ENCODE assay signal across 28 cellular contexts in the genomic region with DNA sequence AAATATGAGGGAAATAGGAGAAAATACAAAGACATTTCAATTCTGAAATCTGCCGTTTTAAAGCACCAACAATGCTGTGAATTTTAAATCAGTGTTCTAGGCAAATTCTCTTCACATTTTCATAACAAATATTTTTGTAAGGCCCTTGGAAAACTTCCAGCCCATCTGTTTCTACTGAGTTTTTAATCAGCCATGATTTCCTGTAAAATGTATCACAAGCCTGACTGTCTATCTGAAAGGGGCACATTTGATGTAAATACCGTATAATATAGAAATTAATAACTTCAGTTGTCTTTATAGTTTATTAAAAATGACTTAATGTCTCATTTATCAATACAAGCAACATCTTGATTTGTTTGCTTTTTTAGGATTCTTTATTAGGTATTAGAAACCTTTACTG.
"Had no signal": no experiment of that assay in that cellular context is flagged by ENCODE, and none has a peak within 500 bp of the region (broad histone marks: within the 10 kb centered on the region; RNA-seq: fewer than 3 reads in every experiment).

No MANE protein-coding gene starts in this region.

- H3K4me1 Mint-ChIP-seq: activated CD4-positive, alpha-beta T cell treated with anti-CD3 and anti-CD28 coated beads, Interleukin-2, amount 10 ng/mL, durations not matched to agents 24 days and 14 days; activated naive CD8-positive, alpha-beta T cell treated with anti-CD3 and anti-CD28 coated beads for 36 hours; naive thymus-derived CD4-positive, alpha-beta T cell; stimulated activated naive B cell treated with anti-CD40 and anti-IgM and Interleukin-4, amounts not matched to agents 10 μg/mL and 1 μg/mL and 100 μg/mL, for 72 hours; T-helper 17 cell had no signal

- H3K9me3 Mint-ChIP-seq: activated CD4-positive, alpha-beta T cell treated with anti-CD3 and anti-CD28 coated beads, Interleukin-2, amount 10 ng/mL, durations not matched to agents 24 days and 14 days had no signal

- FAIRE-seq: urothelium cell line had no signal

- ATAC-seq: gastroesophageal sphincter; naive thymus-derived CD4-positive, alpha-beta T cell; right cardiac atrium; stimulated activated naive B cell treated with anti-CD40 and anti-IgM and Interleukin-4, amounts not matched to agents 10 μg/mL and 1 μg/mL and 100 μg/mL, for 72 hours; T-helper 17 cell had no signal

- H3K27me3 Mint-ChIP-seq: activated CD4-positive, alpha-beta memory T cell treated with anti-CD3 and anti-CD28 coated beads for 36 hours; activated CD4-positive, alpha-beta T cell treated with anti-CD3 and anti-CD28 coated beads, Interleukin-2, amount 10 ng/mL, durations not matched to agents 24 days and 14 days; activated naive CD8-positive, alpha-beta T cell treated with anti-CD3 and anti-CD28 coated beads for 36 hours; naive thymus-derived CD4-positive, alpha-beta T cell; stimulated activated naive B cell treated with anti-CD40 and anti-IgM and Interleukin-4, amounts not matched to agents 10 μg/mL and 1 μg/mL and 100 μg/mL, for 72 hours; T-helper 17 cell had no signal

- H3K4me3 Mint-ChIP-seq: activated CD4-positive, alpha-beta memory T cell treated with anti-CD3 and anti-CD28 coated beads for 36 hours; activated CD4-positive, alpha-beta T cell treated with anti-CD3 and anti-CD28 coated beads, Interleukin-2, amount 10 ng/mL, durations not matched to agents 24 days and 14 days; activated naive CD4-positive, alpha-beta T cell treated with anti-CD3 and anti-CD28 coated beads for 36 hours; activated naive CD8-positive, alpha-beta T cell treated with anti-CD3 and anti-CD28 coated beads for 36 hours; activated T-helper 1 cell treated with anti-CD3 and anti-CD28 coated beads, Interleukin-12 subunit alpha, Interleukin-12 subunit beta, Interleukin-2, Interleukin-4 antibody, amounts not matched to agents 30 ng/mL and 10 ng/mL and 1 ng/mL, durations not matched to agents 14 hours and 24 hours and 36 hours; mesothelial cell of epicardium; naive thymus-derived CD4-positive, alpha-beta T cell; stimulated activated naive B cell treated with anti-CD40 and anti-IgM and Interleukin-4, amounts not matched to agents 10 μg/mL and 1 μg/mL and 100 μg/mL, for 72 hours; T-helper 17 cell had no signal

- H3K36me3 Mint-ChIP-seq: activated CD4-positive, alpha-beta memory T cell treated with anti-CD3 and anti-CD28 coated beads for 36 hours; activated naive CD8-positive, alpha-beta T cell treated with anti-CD3 and anti-CD28 coated beads for 36 hours; mesothelial cell of epicardium; naive thymus-derived CD4-positive, alpha-beta T cell; stimulated activated naive B cell treated with anti-CD40 and anti-IgM and Interleukin-4, amounts not matched to agents 10 μg/mL and 1 μg/mL and 100 μg/mL, for 72 hours had no signal

- H3K27ac Mint-ChIP-seq: activated CD4-positive, alpha-beta memory T cell treated with anti-CD3 and anti-CD28 coated beads for 36 hours; activated CD4-positive, alpha-beta T cell treated with anti-CD3 and anti-CD28 coated beads, Interleukin-2, amount 10 ng/mL, durations not matched to agents 24 days and 14 days; activated naive CD4-positive, alpha-beta T cell treated with anti-CD3 and anti-CD28 coated beads for 36 hours; activated naive CD8-positive, alpha-beta T cell treated with anti-CD3 and anti-CD28 coated beads for 36 hours; activated T-helper 1 cell treated with anti-CD3 and anti-CD28 coated beads, Interleukin-12 subunit alpha, Interleukin-12 subunit beta, Interleukin-2, Interleukin-4 antibody, amounts not matched to agents 30 ng/mL and 10 ng/mL and 1 ng/mL, durations not matched to agents 14 hours and 24 hours and 36 hours; naive thymus-derived CD4-positive, alpha-beta T cell; stimulated activated naive B cell treated with anti-CD40 and anti-IgM and Interleukin-4, amounts not matched to agents 10 μg/mL and 1 μg/mL and 100 μg/mL, for 72 hours; T-helper 17 cell had no signal

- DNase-seq: activated CD4-positive, alpha-beta memory T cell treated with anti-CD3 and anti-CD28 coated beads for 36 hours; activated CD4-positive, alpha-beta T cell treated with anti-CD3 and anti-CD28 coated beads, Interleukin-2, amount 10 ng/mL, durations not matched to agents 24 days and 14 days; activated CD4-positive, CD25-positive, alpha-beta regulatory T cell treated with anti-CD3 and anti-CD28 coated beads, Interleukin-2, amount 50 U/mL, for 72 hours; activated CD8-positive, alpha-beta memory T cell treated with anti-CD3 and anti-CD28 coated beads, Interleukin-2, amount 50 U/mL, for 4 hours; activated effector memory CD4-positive, alpha-beta T cell treated with anti-CD3 and anti-CD28 coated beads, Interleukin-2, amount 50 U/mL, for 16 hours; activated naive CD4-positive, alpha-beta T cell treated with anti-CD3 and anti-CD28 coated beads for 36 hours; activated naive CD8-positive, alpha-beta T cell treated with anti-CD3 and anti-CD28 coated beads for 36 hours; activated T-cell treated with anti-CD3 and anti-CD28 coated beads, Interleukin-2, amount 50 U/mL, for 1 hour; adrenal gland; aorta; brain microvascular endothelial cell; caudate nucleus; effector CD4-positive, alpha-beta T cell; esophagus squamous epithelium; hippocampal formation; naive thymus-derived CD4-positive, alpha-beta T cell; nucleus accumbens; right cardiac atrium; stimulated activated CD4-positive, alpha-beta T cell treated with anti-CD3 and anti-CD28 coated beads, Interleukin-15, amount 100 ng/mL, for 24 hours; stimulated activated CD4-positive, alpha-beta T cell treated with anti-CD3 and anti-CD28 coated beads, Interleukin-2, amount 100 ng/mL, for 24 hours; stimulated activated naive B cell treated with anti-CD40 and anti-IgM and Interleukin-4, amounts not matched to agents 10 μg/mL and 1 μg/mL and 100 μg/mL, for 72 hours; T-helper 17 cell; T1000; transverse colon had no signal
